ENCODE assay signal across 26 cellular contexts in genomic region chr20:37474386-37474785, GRCh38. TPM values are rescaled to one million over a fixed set of nuclear protein-coding genes. Genes with fewer than 3 reads are reported as not detected.
"Had no signal": no experiment of that assay in that cellular context is flagged by ENCODE, and none has a peak within 500 bp of the region (broad histone marks: within the 10 kb centered on the region; RNA-seq: fewer than 3 reads in every experiment).

No MANE protein-coding gene starts in this region.

- H3K27me3 ChIP-seq: left lung, right lobe of liver, testis, upper lobe of right lung, uterus had no signal

- H3K4me2 ChIP-seq: smooth muscle cell had no signal

- H3K4me3 Mint-ChIP-seq: effector memory CD8-positive, alpha-beta T cell; naive thymus-derived CD8-positive, alpha-beta T cell; neural crest cell had no signal

- H3K9me3 Mint-ChIP-seq: neural crest cell had no signal

- H3K9ac ChIP-seq: parathyroid adenoma had no signal

- H2AFZ ChIP-seq: parathyroid adenoma had no signal

- DNase-seq: cerebellar nuclear complex; cortex of kidney; effector memory CD8-positive, alpha-beta T cell; heart left ventricle; hippocampal formation; left cardiac atrium; left lung; mesenchymal stem cell; naive thymus-derived CD8-positive, alpha-beta T cell; right lobe of liver; stimulated activated CD4-positive, alpha-beta T cell treated with anti-CD3 and anti-CD28 coated beads, Interleukin-12 subunit alpha, Interleukin-12 subunit beta, amount 100 ng/mL, for 4 hours; stimulated activated CD4-positive, alpha-beta T cell treated with anti-CD3 and anti-CD28 coated beads, Interleukin-1b, Interleukin-23, amount 100 ng/mL, for 48 hours; stimulated activated CD4-positive, alpha-beta T cell treated with anti-CD3 and anti-CD28 coated beads, Interleukin-4, amount 100 ng/mL, for 1 hour; stimulated activated CD8-positive, alpha-beta memory T cell treated with anti-CD3 and anti-CD28 coated beads, Interleukin-4, amount 100 ng/mL, for 48 hours; stimulated activated naive CD8-positive, alpha-beta T cell treated with anti-CD3 and anti-CD28 coated beads, Interleukin-15, Interleukin-2, amounts not matched to agents 100 U/mL and 50 U/mL, for 24 hours; substantia nigra; testis; upper lobe of right lung; uterus had no signal

- H3K9me3 ChIP-seq: heart left ventricle, left lung, right lobe of liver, testis, upper lobe of right lung, uterus had no signal

- H3K4me1 ChIP-seq: heart left ventricle, left lung, parathyroid adenoma, right lobe of liver, testis, tibial nerve, upper lobe of right lung, uterus had no signal

- H3K27ac ChIP-seq: heart left ventricle, left lung, parathyroid adenoma, right lobe of liver, testis, tibial nerve, upper lobe of right lung, uterus had no signal

- ATAC-seq: effector memory CD8-positive, alpha-beta T cell; heart left ventricle; left cardiac atrium; left lung; naive thymus-derived CD8-positive, alpha-beta T cell; right lobe of liver; stimulated activated naive CD8-positive, alpha-beta T cell treated with anti-CD3 and anti-CD28 coated beads, Interleukin-15, Interleukin-2, amounts not matched to agents 100 U/mL and 50 U/mL, for 24 hours; upper lobe of right lung had no signal

- H3K36me3 ChIP-seq: heart left ventricle, left lung, right lobe of liver, tibial nerve, upper lobe of right lung, uterus had no signal

- H3K36me3 Mint-ChIP-seq: naive thymus-derived CD8-positive, alpha-beta T cell had no signal

- H3K27ac Mint-ChIP-seq: naive thymus-derived CD8-positive, alpha-beta T cell; progenitor cell of endocrine pancreas had no signal

- H3K79me2 ChIP-seq: parathyroid adenoma had no signal

- H3K4me3 ChIP-seq: heart left ventricle, left lung, right lobe of liver, smooth muscle cell, testis, tibial nerve, upper lobe of right lung, uterus had no signal

RNA-seq across cellular contexts. Expression of gene NNAT, which starts 46.7 kb away (rescaled TPM):
- total RNA-seq: lung microvascular endothelial cell; naive thymus-derived CD8-positive, alpha-beta T cell; osteoblast; right lobe of liver; smooth muscle cell had no signal
